In genomic region chr22:25783856-25784255, GRCh38 we compare ENCODE assay signal across 10 cellular contexts. TPM values are rescaled to one million over a fixed set of nuclear protein-coding genes. Genes with fewer than 3 reads are reported as not detected.
"Had no signal": no experiment of that assay in that cellular context is flagged by ENCODE, and none has a peak within 500 bp of the region (broad histone marks: within the 10 kb centered on the region; RNA-seq: fewer than 3 reads in every experiment).

No MANE protein-coding gene starts in this region.

- H3K9me3 ChIP-seq: HAP-1 had no signal

- ATAC-seq: HCT116, K562 had no signal

- H2AFZ ChIP-seq: GM23248 had no signal

- H3K4me3 ChIP-seq: GM23248, HAP-1, K562 had no signal

- H3K27ac ChIP-seq: GM23248 had no signal

- FAIRE-seq: HTR-8/SVneo, K562 had no signal

- DNase-seq: GM23248, GOT3, H7, IMR-90 had no signal

- H3K36me3 ChIP-seq: HAP-1 had no signal

- H3K9ac ChIP-seq: GM23248 had no signal

RNA-seq across cellular contexts. Expression of gene MYO18B, which starts 41.9 kb away (rescaled TPM):
- total RNA-seq: GM23248, H4, HT-29 had no signal
- polyA plus RNA-seq: GM23248, IMR-90 had no signal
